In genomic region chr16:88811850-88812736, GRCh38 we compare ENCODE assay signal across 8 cellular contexts.
DNase-seq lines count a peak whose midpoint lies in the region; ATAC-seq and TF ChIP-seq lines count a peak whose summit lies in the region.

Gene APRT (minus strand): TSS chr16:88811928. CDS start chr16:88811899, 29 bp downstream.

- no peak for TF ChIP-seq CTCF in AG09309 (IDR thresholded peaks at IDR 0.05; ENCODE audit: control insufficient read depth, insufficient read depth, low read depth, low read length, missing control alignments)

- peak within 1 kb of the TSS; percentile 62 for H3K4me3 ChIP-seq in AG09309 (ENCODE audit: control insufficient read depth, low read depth, low read length)

- peak within 1 kb of the TSS; percentile 80 for H3K27ac ChIP-seq in caudate nucleus (ENCODE audit: low read depth, low read length)

- peak; percentile 79 for DNase-seq in AG09309 (ENCODE audit: low read depth)
- peak; percentile 92 for DNase-seq in NCI-H226
- peak; percentile 90 to 96 (median 95) for DNase-seq in activated CD4-positive, CD25-positive, alpha-beta regulatory T cell (lab: John Stamatoyannopoulos, UW)
- DNase-seq in caudate nucleus (lab: John Stamatoyannopoulos, UW), result peak; percentile 12 to 95 (median 85)
- peak; percentile 95 for DNase-seq in iris pigment epithelial cell (ENCODE audit: low read depth)
- peak; percentile 94 to 97 for DNase-seq in stimulated activated CD4-positive, alpha-beta T cell treated with anti-CD3 and anti-CD28 coated beads, Interleukin-12 subunit alpha, Interleukin-12 subunit beta, amount 100 ng/mL, for 24 hours (ENCODE audit: low read depth in 2 of 2)

- ATAC-seq in GM19023 (IDR thresholded peaks at IDR 0.05; ENCODE audit: unreplicated experiment) (peak; percentile 78), HG03196 (IDR thresholded peaks at IDR 0.05; ENCODE audit: unreplicated experiment) (peak; percentile 48)

Comparison
In these comparisons a context has a peak if more than half of its experiments do, and no peak if none do; other contexts are left out.
1. Peak in every context shown above with its lines: DNase-seq, ATAC-seq, H3K4me3 ChIP-seq and H3K27ac ChIP-seq.